ENCODE assay signal across 37 cellular contexts in genomic region chr1:204264805-204265204, GRCh38. TPM values are rescaled to one million over a fixed set of nuclear protein-coding genes. Genes with fewer than 3 reads are reported as not detected.
"Had no signal": no experiment of that assay in that cellular context is flagged by ENCODE, and none has a peak within 500 bp of the region (broad histone marks: within the 10 kb centered on the region; RNA-seq: fewer than 3 reads in every experiment).

No MANE protein-coding gene starts in this region.

- ATAC-seq: foreskin keratinocyte; heart left ventricle; left lung; naive thymus-derived CD4-positive, alpha-beta T cell; right lobe of liver; stimulated activated naive CD8-positive, alpha-beta T cell treated with anti-CD3 and anti-CD28 coated beads, Interleukin-15, Interleukin-2, amounts not matched to agents 100 U/mL and 50 U/mL, for 24 hours had no signal

- H3K27ac ChIP-seq: ascending aorta, brain microvascular endothelial cell, esophagus muscularis mucosa, foreskin keratinocyte, left lung, parathyroid adenoma, thoracic aorta, upper lobe of left lung, vagina had no signal

- H3K4me3 ChIP-seq: adrenal gland, ascending aorta, esophagus muscularis mucosa, heart left ventricle, left lung, right lobe of liver, thoracic aorta, upper lobe of left lung, vagina had no signal

- FAIRE-seq: TTC549 had no signal

- H3K4me1 ChIP-seq: ascending aorta, foreskin keratinocyte, parathyroid adenoma, vagina had no signal

- H3K79me2 ChIP-seq: parathyroid adenoma had no signal

- H3K27me3 ChIP-seq: adrenal gland, ascending aorta, foreskin keratinocyte, heart left ventricle, left lung, right lobe of liver, upper lobe of left lung, vagina had no signal

- H2AFZ ChIP-seq: parathyroid adenoma had no signal

- H3K9ac ChIP-seq: parathyroid adenoma had no signal

- DNase-seq: activated CD4-positive, alpha-beta memory T cell treated with anti-CD3 and anti-CD28 coated beads for 36 hours; activated CD4-positive, alpha-beta T cell treated with anti-CD3 and anti-CD28 coated beads, Interleukin-2, amount 10 ng/mL, durations not matched to agents 24 days and 14 days; activated CD4-positive, CD25-positive, alpha-beta regulatory T cell treated with anti-CD3 and anti-CD28 coated beads, Interleukin-2, amount 50 U/mL, for 72 hours; activated CD8-positive, alpha-beta memory T cell treated with anti-CD3 and anti-CD28 coated beads, Interleukin-2, amount 50 U/mL, for 4 hours; activated effector memory CD4-positive, alpha-beta T cell treated with anti-CD3 and anti-CD28 coated beads, Interleukin-2, amount 50 U/mL, for 16 hours; activated naive CD4-positive, alpha-beta T cell treated with anti-CD3 and anti-CD28 coated beads for 36 hours; activated naive CD8-positive, alpha-beta T cell treated with anti-CD3 and anti-CD28 coated beads for 36 hours; activated T-cell treated with anti-CD3 and anti-CD28 coated beads, Interleukin-2, amount 50 U/mL, for 1 hour; adrenal gland; brain microvascular endothelial cell; caudate nucleus; effector CD4-positive, alpha-beta T cell; foreskin keratinocyte; heart left ventricle; kidney glomerular epithelial cell; left lung; midbrain; naive thymus-derived CD4-positive, alpha-beta T cell; occipital lobe; right lobe of liver; stimulated activated CD4-positive, alpha-beta T cell treated with anti-CD3 and anti-CD28 coated beads, Interleukin-12 subunit alpha, Interleukin-12 subunit beta, amount 100 ng/mL, for 4 hours; stimulated activated CD4-positive, alpha-beta T cell treated with anti-CD3 and anti-CD28 coated beads, Interleukin-4, amount 100 ng/mL, for 1 hour; stimulated activated naive CD8-positive, alpha-beta T cell treated with anti-CD3 and anti-CD28 coated beads, Interleukin-15, Interleukin-2, amounts not matched to agents 100 U/mL and 50 U/mL, for 24 hours; T-helper 9 cell; upper lobe of left lung had no signal

- H3K9me3 ChIP-seq: adrenal gland, ascending aorta, esophagus muscularis mucosa, heart left ventricle, left lung, right lobe of liver, thoracic aorta, upper lobe of left lung, vagina had no signal

- H3K36me3 ChIP-seq: adrenal gland, ascending aorta, brain microvascular endothelial cell, left lung, thoracic aorta, upper lobe of left lung, vagina had no signal

RNA-seq across cellular contexts. Expression of gene GOLT1A, which starts 51.0 kb away (rescaled TPM):
- total RNA-seq: activated CD4-positive, alpha-beta T cell treated with anti-CD3 and anti-CD28 coated beads, Interleukin-2, amount 10 ng/mL, durations not matched to agents 24 days and 14 days; activated CD8-positive, alpha-beta memory T cell treated with anti-CD3 and anti-CD28 coated beads for 36 hours; activated naive CD4-positive, alpha-beta T cell treated with anti-CD3 and anti-CD28 coated beads for 36 hours; activated T-helper 1 cell treated with anti-CD3 and anti-CD28 coated beads, Interleukin-12 subunit alpha, Interleukin-12 subunit beta, Interleukin-2, Interleukin-4 antibody, amounts not matched to agents 30 ng/mL and 10 ng/mL and 1 ng/mL, durations not matched to agents 14 hours and 24 hours and 36 hours; ascending aorta; chondrocyte; naive thymus-derived CD4-positive, alpha-beta T cell; occipital lobe; skeletal muscle tissue; subcutaneous adipose tissue; thoracic aorta; vagina had no signal
- polyA plus RNA-seq: neural cell had no signal
